Comparison of ENCODE assay signal across 30 cellular contexts in genomic region chr2:117704818-117705217, GRCh38.
"Had no signal": no experiment of that assay in that cellular context is flagged by ENCODE, and none has a peak within 500 bp of the region (broad histone marks: within the 10 kb centered on the region; RNA-seq: fewer than 3 reads in every experiment).

No MANE protein-coding gene starts in this region.

- H3K27ac Mint-ChIP-seq: activated CD4-positive, alpha-beta memory T cell treated with anti-CD3 and anti-CD28 coated beads, Interleukin-2, amount 10 ng/mL, durations not matched to agents 7 days and 5 days; activated CD4-positive, alpha-beta T cell treated with anti-CD3 and anti-CD28 coated beads, Interleukin-2, amount 10 ng/mL, durations not matched to agents 7 days and 5 days; activated naive CD8-positive, alpha-beta T cell; activated T-cell treated with anti-CD3 and anti-CD28 coated beads, Interleukin-2, amount 50 U/mL, for 24 hours; activated T-cell treated with anti-CD3 and anti-CD28 coated beads, Interleukin-2, amount 50 U/mL, for 72 hours; dendritic cell treated with granulocyte-macrophage colony-stimulating factor and Interleukin-4, amounts not matched to agents 40 ng/mL and 50 ng/mL, for 4 days; endodermal cell; WTC11 had no signal

- H3K4me3 ChIP-seq: coronary artery, dorsolateral prefrontal cortex had no signal

- H3K36me3 Mint-ChIP-seq: activated naive CD8-positive, alpha-beta T cell; WTC11 had no signal

- H3K36me3 ChIP-seq: brain microvascular endothelial cell had no signal

- H3K27me3 ChIP-seq: brain microvascular endothelial cell had no signal

- H3K9me3 Mint-ChIP-seq: activated CD4-positive, alpha-beta memory T cell treated with anti-CD3 and anti-CD28 coated beads, Interleukin-2, amount 10 ng/mL, durations not matched to agents 7 days and 5 days; activated CD4-positive, alpha-beta T cell treated with anti-CD3 and anti-CD28 coated beads, Interleukin-2, amount 10 ng/mL, durations not matched to agents 7 days and 5 days; activated T-cell treated with anti-CD3 and anti-CD28 coated beads, Interleukin-2, amount 50 U/mL, for 24 hours; central memory CD8-positive, alpha-beta T cell; endodermal cell had no signal

- H3K27ac ChIP-seq: brain microvascular endothelial cell, coronary artery, dorsolateral prefrontal cortex had no signal

- FAIRE-seq: astrocyte, bronchial epithelial cell, frontal cortex had no signal

- H3K4me3 Mint-ChIP-seq: activated CD4-positive, alpha-beta memory T cell treated with anti-CD3 and anti-CD28 coated beads, Interleukin-2, amount 10 ng/mL, durations not matched to agents 7 days and 5 days; activated CD4-positive, alpha-beta T cell treated with anti-CD3 and anti-CD28 coated beads, Interleukin-2, amount 10 ng/mL, durations not matched to agents 7 days and 5 days; activated naive CD8-positive, alpha-beta T cell; activated T-cell treated with anti-CD3 and anti-CD28 coated beads, Interleukin-2, amount 50 U/mL, for 24 hours; activated T-cell treated with anti-CD3 and anti-CD28 coated beads, Interleukin-2, amount 50 U/mL, for 72 hours; central memory CD8-positive, alpha-beta T cell; dendritic cell treated with granulocyte-macrophage colony-stimulating factor and Interleukin-4, amounts not matched to agents 40 ng/mL and 50 ng/mL, for 4 days; endodermal cell; WTC11 had no signal

- H3K4me1 Mint-ChIP-seq: activated CD4-positive, alpha-beta memory T cell treated with anti-CD3 and anti-CD28 coated beads, Interleukin-2, amount 10 ng/mL, durations not matched to agents 7 days and 5 days; activated CD4-positive, alpha-beta T cell treated with anti-CD3 and anti-CD28 coated beads, Interleukin-2, amount 10 ng/mL, durations not matched to agents 7 days and 5 days; central memory CD8-positive, alpha-beta T cell; endodermal cell; WTC11 had no signal

- ATAC-seq: activated T-cell treated with anti-CD3 and anti-CD28 coated beads, Interleukin-2, amount 50 U/mL, for 72 hours; esophagus mucosa; WTC11 had no signal

- H3K27me3 Mint-ChIP-seq: activated CD4-positive, alpha-beta memory T cell treated with anti-CD3 and anti-CD28 coated beads, Interleukin-2, amount 10 ng/mL, durations not matched to agents 7 days and 5 days; activated CD4-positive, alpha-beta T cell treated with anti-CD3 and anti-CD28 coated beads, Interleukin-2, amount 10 ng/mL, durations not matched to agents 7 days and 5 days; central memory CD8-positive, alpha-beta T cell; dendritic cell treated with granulocyte-macrophage colony-stimulating factor and Interleukin-4, amounts not matched to agents 40 ng/mL and 50 ng/mL, for 4 days had no signal

- DNase-seq: activated CD4-positive, alpha-beta memory T cell treated with anti-CD3 and anti-CD28 coated beads, Interleukin-2, amount 10 ng/mL, durations not matched to agents 7 days and 5 days; activated CD4-positive, alpha-beta T cell treated with anti-CD3 and anti-CD28 coated beads for 1 hour; activated CD4-positive, alpha-beta T cell treated with anti-CD3 and anti-CD28 coated beads for 4 hours; activated CD4-positive, alpha-beta T cell treated with anti-CD3 and anti-CD28 coated beads, Interleukin-2, amount 10 ng/mL, durations not matched to agents 7 days and 5 days; activated CD4-positive, alpha-beta T cell treated with anti-CD3 and anti-CD28 coated beads, Interleukin-2, amount 50 U/mL, for 4 hours; activated CD8-positive, alpha-beta memory T cell treated with anti-CD3 and anti-CD28 coated beads, Interleukin-2, amount 50 U/mL, for 48 hours; activated gamma-delta T cell; activated naive CD4-positive, alpha-beta T cell treated with anti-CD3 and anti-CD28 coated beads, Interleukin-2, amount 50 U/mL, for 16 hours; activated naive CD4-positive, alpha-beta T cell treated with Interleukin-2 at 50 U/mL for 16 hours; activated T-cell treated with anti-CD3 and anti-CD28 coated beads for 4 hours; activated T-cell treated with anti-CD3 and anti-CD28 coated beads, Interleukin-2, amount 50 U/mL, for 24 hours; activated T-cell treated with anti-CD3 and anti-CD28 coated beads, Interleukin-2, amount 50 U/mL, for 72 hours; amniotic stem cell; anterior cingulate cortex; brain microvascular endothelial cell; dorsolateral prefrontal cortex; effector memory CD4-positive, alpha-beta T cell; endodermal cell; foreskin fibroblast; head of caudate nucleus; T-helper 2 cell had no signal
